In genomic region chr14:22565391-22565945, GRCh38 we compare ENCODE assay signal across 10 cellular contexts. TPM values are rescaled to one million over a fixed set of nuclear protein-coding genes. Genes with fewer than 3 reads are reported as not detected.
DNase-seq lines count a peak whose midpoint lies in the region; ATAC-seq and TF ChIP-seq lines count a peak whose summit lies in the region.
"Had no signal": no experiment of that assay in that cellular context is flagged by ENCODE, and none has a peak within 500 bp of the region (broad histone marks: within the 10 kb centered on the region; RNA-seq: fewer than 3 reads in every experiment).

No MANE protein-coding gene starts in this region.

- peaks cover 61% of the 10 kb centered on the region for H3K36me3 Mint-ChIP-seq in activated CD4-positive, alpha-beta memory T cell treated with anti-CD3 and anti-CD28 coated beads for 36 hours
- peaks cover 12% of the 10 kb centered on the region for H3K36me3 Mint-ChIP-seq in progenitor cell of endocrine pancreas (ENCODE audit: insufficient read depth)

- no peaks in the 10 kb centered on the region for H3K9me3 Mint-ChIP-seq in activated CD4-positive, alpha-beta memory T cell treated with anti-CD3 and anti-CD28 coated beads for 36 hours
- H3K9me3 Mint-ChIP-seq in progenitor cell of endocrine pancreas (ENCODE audit: low read depth), result no peaks in the 10 kb centered on the region

- CTCF ChIA-PET in activated CD4-positive, alpha-beta memory T cell treated with anti-CD3 and anti-CD28 coated beads for 36 hours (lab: Charles Lee), result interaction anchor here (0.7 to 8.1 kb wide), 7 partner anchors 11 to 587 kb away, joined by 3 to 273 read pairs (median 4); partner anchors contain the start of gene LRP10

- POLR2A ChIA-PET in activated CD4-positive, alpha-beta memory T cell treated with anti-CD3 and anti-CD28 coated beads for 36 hours (lab: Charles Lee), result interaction anchor here (0.6 to 7.7 kb wide), 15 partner anchors 11 to 1304 kb away, joined by 3 to 98 read pairs (median 5); partner anchors contain the start of gene DAD1

- intact Hi-C loops in activated CD4-positive, alpha-beta memory T cell treated with anti-CD3 and anti-CD28 coated beads for 36 hours (cut with micrococcal nuclease), result loop anchor here (2.0 kb wide), 1 partner anchor 43 kb away; no protein-coding TSS in a partner anchor

- no peaks in the 10 kb centered on the region for H3K27me3 Mint-ChIP-seq in activated CD4-positive, alpha-beta memory T cell treated with anti-CD3 and anti-CD28 coated beads for 36 hours
- no peaks in the 10 kb centered on the region for H3K27me3 Mint-ChIP-seq in progenitor cell of endocrine pancreas

- peaks cover 92% of the 10 kb centered on the region for H3K4me1 Mint-ChIP-seq in activated CD4-positive, alpha-beta memory T cell treated with anti-CD3 and anti-CD28 coated beads for 36 hours (ENCODE audit: low read depth)
- peaks cover 33% of the 10 kb centered on the region for H3K4me1 Mint-ChIP-seq in progenitor cell of endocrine pancreas (ENCODE audit: low read depth)

- DNase-seq in activated CD4-positive, alpha-beta memory T cell treated with anti-CD3 and anti-CD28 coated beads for 36 hours, result peak; percentile 21
- DNase-seq in progenitor cell of endocrine pancreas (ENCODE audit: low spot score, unreplicated experiment), result no peak
- DNase-seq in activated gamma-delta T cell treated with Interleukin-2 at 50 U/mL for 16 hours, result no peak
- DNase-seq in ureter (ENCODE audit: low spot score), result no peak
- DNase-seq in NCI-H1694 treated with DMSO at 0.1 percent for 48 hours (lab: John Stamatoyannopoulos, UW), result no peak
- no peak for DNase-seq in amniotic stem cell (lab: John Stamatoyannopoulos, UW)
- DNase-seq: NCI-H2171, nucleus accumbens had no signal

- ATAC-seq in GM18511 (IDR thresholded peaks at IDR 0.05; ENCODE audit: unreplicated experiment) (peak; percentile 46), HG02588 (IDR thresholded peaks at IDR 0.05; ENCODE audit: unreplicated experiment) (peak; percentile 40)

- peak overlapping the region; percentile 68 for H3K4me3 Mint-ChIP-seq in activated CD4-positive, alpha-beta memory T cell treated with anti-CD3 and anti-CD28 coated beads for 36 hours
- no peak overlapping the region for H3K4me3 Mint-ChIP-seq in progenitor cell of endocrine pancreas (ENCODE audit: low read depth)

- H3K27ac Mint-ChIP-seq in activated CD4-positive, alpha-beta memory T cell treated with anti-CD3 and anti-CD28 coated beads for 36 hours, result peak overlapping the region; percentile 99
- peak overlapping the region; percentile 23 for H3K27ac Mint-ChIP-seq in progenitor cell of endocrine pancreas

- no peak for TF ChIP-seq CTCF in progenitor cell of endocrine pancreas (IDR thresholded peaks at IDR 0.05; ENCODE audit: unreplicated experiment)

RNA-seq across cellular contexts. Expression of gene DAD1, which starts 23.6 kb away (rescaled TPM):
- total RNA-seq in activated CD4-positive, alpha-beta memory T cell treated with anti-CD3 and anti-CD28 coated beads for 36 hours, result 100 to 1,000 TPM; 292 to 305 TPM
- total RNA-seq in progenitor cell of endocrine pancreas (149 and 150 TPM in 2 replicates), ureter (172 TPM)

RNA-seq across cellular contexts. Expression of gene ABHD4, which starts 32.6 kb away (rescaled TPM):
- 10 to 100 TPM; 10.0 to 13.6 TPM for total RNA-seq in activated CD4-positive, alpha-beta memory T cell treated with anti-CD3 and anti-CD28 coated beads for 36 hours
- total RNA-seq in progenitor cell of endocrine pancreas (25.6 and 30.5 TPM in 2 replicates), ureter (33.7 TPM)
